17 cellular contexts compared by ENCODE assay signal in the genomic region with DNA sequence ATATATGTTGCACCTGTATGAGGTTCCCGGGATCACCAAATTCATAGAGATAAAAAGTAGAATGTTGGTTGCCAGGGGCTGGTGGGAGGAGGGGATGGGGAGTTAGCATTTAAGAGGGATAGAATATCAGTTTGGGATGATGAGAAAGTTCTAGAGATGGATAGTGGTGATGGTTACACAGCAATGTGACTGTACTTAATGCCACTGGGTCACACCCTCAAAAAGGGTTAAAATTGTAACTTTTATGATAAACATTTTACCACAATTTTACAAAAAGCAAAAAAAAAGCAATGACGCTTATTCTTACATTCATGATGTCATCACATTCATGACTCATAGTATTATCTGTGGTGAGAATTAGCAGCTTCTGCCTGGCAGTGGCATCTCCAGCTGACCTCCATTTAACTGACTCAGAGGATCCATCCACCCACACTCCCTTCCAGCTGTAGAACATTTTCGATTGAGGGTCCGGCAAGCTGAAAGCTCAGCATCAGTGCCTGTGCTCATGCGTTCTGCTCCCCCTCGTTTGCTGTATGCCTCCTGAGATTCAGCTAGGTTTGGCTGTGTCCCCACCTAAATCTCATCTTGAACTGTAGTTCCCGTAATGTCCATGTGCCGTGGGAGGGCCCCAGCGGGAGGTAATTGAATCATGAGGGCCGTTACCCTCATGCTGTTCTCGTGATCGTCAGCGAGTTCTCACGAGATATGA.
DNase-seq lines count a peak whose midpoint lies in the region; ATAC-seq, FAIRE-seq and TF ChIP-seq lines count a peak whose summit lies in the region.
"Had no signal": no experiment of that assay in that cellular context is flagged by ENCODE, and none has a peak within 500 bp of the region (broad histone marks: within the 10 kb centered on the region; RNA-seq: fewer than 3 reads in every experiment).

No MANE protein-coding gene starts in this region.

- H3K79me1 ChIP-seq in H1 (ENCODE audit: low read depth, low read length) = no peaks in the 10 kb centered on the region

- no peak overlapping the region for H2BK20ac ChIP-seq in H1 (ENCODE audit: low read length)

- H3K36me3 ChIP-seq in MG63 = no peaks in the 10 kb centered on the region
- H3K36me3 ChIP-seq in H1 (ENCODE audit: control insufficient read depth in 2 of 4, insufficient read depth in 4 of 4, low read length in 3 of 4) = no peaks in the 10 kb centered on the region
- H3K36me3 ChIP-seq in MM.1S (replicated peaks; ENCODE audit: insufficient read depth, low read length) = no peaks in the 10 kb centered on the region
- H3K36me3 ChIP-seq: upper lobe of left lung had no signal

- H3K27me3 Mint-ChIP-seq in activated CD8-positive, alpha-beta T cell treated with anti-CD3 and anti-CD28 coated beads for 36 hours = peaks cover 15% of the 10 kb centered on the region
- peaks cover 12% of the 10 kb centered on the region for H3K27me3 Mint-ChIP-seq in activated CD8-positive, alpha-beta T cell treated with anti-CD3 and anti-CD28 coated beads, Interleukin-2, amount 10 ng/mL, durations not matched to agents 7 days and 5 days (ENCODE audit: low read depth)

- H3K18ac ChIP-seq in H1 (ENCODE audit: extremely low read depth, low read length) = no peak overlapping the region; the same call in 1 of the 2 replicates

- no peak overlapping the region for H4K5ac ChIP-seq in H1 (ENCODE audit: insufficient read length, low read depth, low read length)

- no peaks in the 10 kb centered on the region for H3K9me3 Mint-ChIP-seq in activated CD8-positive, alpha-beta T cell treated with anti-CD3 and anti-CD28 coated beads for 36 hours
- H3K9me3 Mint-ChIP-seq in activated CD8-positive, alpha-beta T cell treated with anti-CD3 and anti-CD28 coated beads, Interleukin-2, amount 10 ng/mL, durations not matched to agents 7 days and 5 days (ENCODE audit: insufficient read depth) = no peaks in the 10 kb centered on the region
- H3K9me3 Mint-ChIP-seq: activated CD4-positive, alpha-beta T cell treated with anti-CD3 and anti-CD28 coated beads, Interleukin-2, amount 10 ng/mL, durations not matched to agents 7 days and 5 days; IgD-negative memory B cell; natural killer cell treated with Interleukin-12 subunit alpha and Interleukin-12 subunit beta and Interleukin-15 and Interleukin-18, amount 100 ng/mL, for 72 hours had no signal

- peak; percentile 55 for ATAC-seq in activated CD8-positive, alpha-beta T cell treated with anti-CD3 and anti-CD28 coated beads for 36 hours
- no peak for ATAC-seq in activated CD8-positive, alpha-beta T cell treated with anti-CD3 and anti-CD28 coated beads, Interleukin-2, amount 10 ng/mL, durations not matched to agents 7 days and 5 days
- ATAC-seq: left lobe of liver; natural killer cell treated with Interleukin-12 subunit alpha and Interleukin-12 subunit beta and Interleukin-15 and Interleukin-18, amount 100 ng/mL, for 72 hours had no signal

- no peak overlapping the region for H3K4me3 Mint-ChIP-seq in activated CD8-positive, alpha-beta T cell treated with anti-CD3 and anti-CD28 coated beads for 36 hours
- no peak overlapping the region for H3K4me3 Mint-ChIP-seq in activated CD8-positive, alpha-beta T cell treated with anti-CD3 and anti-CD28 coated beads, Interleukin-2, amount 10 ng/mL, durations not matched to agents 7 days and 5 days
- H3K4me3 Mint-ChIP-seq: activated CD4-positive, alpha-beta T cell treated with anti-CD3 and anti-CD28 coated beads, Interleukin-2, amount 10 ng/mL, durations not matched to agents 7 days and 5 days; IgD-negative memory B cell; natural killer cell treated with Interleukin-12 subunit alpha and Interleukin-12 subunit beta and Interleukin-15 and Interleukin-18, amount 100 ng/mL, for 72 hours had no signal

- H3F3A ChIP-seq in MM.1S (ENCODE audit: insufficient read depth, low read length) = no peaks in the 10 kb centered on the region

- no peak for TF ChIP-seq RAD21 in H1 (IDR thresholded peaks at IDR 0.05 in 1 of 2, conservative IDR thresholded peaks at IDR 0.05 in 1 of 2; ENCODE audit: low read depth in 2 of 2, low read length in 2 of 2)

- no peak overlapping the region for H3K14ac ChIP-seq in H1 (ENCODE audit: insufficient read length)

- no peak overlapping the region for H2BK120ac ChIP-seq in H1 (replicated peaks; ENCODE audit: low read depth, low read length)

- H4K20me1 ChIP-seq in H1 (replicated peaks in 1 of 2; ENCODE audit: control insufficient read depth in 1 of 2, insufficient read depth in 2 of 2, low read length in 2 of 2) = no peaks in the 10 kb centered on the region
- H4K20me1 ChIP-seq in MM.1S (ENCODE audit: insufficient read depth, low read length) = no peaks in the 10 kb centered on the region

- no peak overlapping the region for H4K91ac ChIP-seq in H1 (replicated peaks; ENCODE audit: insufficient read length, low read length)

- H3K23ac ChIP-seq in H1 (ENCODE audit: insufficient read length) = no peak overlapping the region

- H3K4me1 ChIP-seq in H1 (replicated peaks in 1 of 4; ENCODE audit: control insufficient read depth in 3 of 4, insufficient read depth in 4 of 4, low read length in 3 of 4) = no peaks in the 10 kb centered on the region
- H3K4me1 ChIP-seq in MM.1S (ENCODE audit: low read length) = no peaks in the 10 kb centered on the region
- H3K4me1 ChIP-seq: upper lobe of left lung had no signal

- POLR2A ChIA-PET in activated CD8-positive, alpha-beta T cell treated with anti-CD3 and anti-CD28 coated beads for 36 hours (lab: Charles Lee) = interaction anchor here (0.6 kb wide), 1 partner anchor 679 kb away, joined by 3 read pairs; no protein-coding TSS in a partner anchor
- POLR2A ChIA-PET in activated CD8-positive, alpha-beta T cell treated with anti-CD3 and anti-CD28 coated beads, Interleukin-2, amount 10 ng/mL, durations not matched to agents 7 days and 5 days (lab: Charles Lee) = interaction anchor here (0.8 kb wide), 1 partner anchor 19 kb away, joined by 3 read pairs; no protein-coding TSS in a partner anchor
- POLR2A ChIA-PET in H1 (lab: Charles Lee; ENCODE audit: partially characterized antibody) = no interaction called here

- no peaks in the 10 kb centered on the region for H3K36me3 Mint-ChIP-seq in activated CD8-positive, alpha-beta T cell treated with anti-CD3 and anti-CD28 coated beads for 36 hours (ENCODE audit: low read depth)
- H3K36me3 Mint-ChIP-seq in activated CD8-positive, alpha-beta T cell treated with anti-CD3 and anti-CD28 coated beads, Interleukin-2, amount 10 ng/mL, durations not matched to agents 7 days and 5 days (ENCODE audit: low read depth) = no peaks in the 10 kb centered on the region
- H3K36me3 Mint-ChIP-seq: IgD-negative memory B cell; natural killer cell treated with Interleukin-12 subunit alpha and Interleukin-12 subunit beta and Interleukin-15 and Interleukin-18, amount 100 ng/mL, for 72 hours had no signal

- H3K56ac ChIP-seq in H1 (replicated peaks; ENCODE audit: insufficient read length, low read depth, low read length) = no peak overlapping the region

- H3K9me2 ChIP-seq in MM.1S (replicated peaks; ENCODE audit: insufficient read depth, low read length) = no peaks in the 10 kb centered on the region

- H2BK15ac ChIP-seq in H1 (ENCODE audit: low read length) = no peak overlapping the region

- H3K4me2 ChIP-seq in H1 (ENCODE audit: insufficient read depth in 1 of 2, low read depth in 2 of 2, low read length in 2 of 2) (no peak overlapping the region), MM.1S (ENCODE audit: low read depth, low read length) (no peak overlapping the region)

- H3K27me3 ChIP-seq in MG63 (no peaks in the 10 kb centered on the region), H1 (replicated peaks in 1 of 4; ENCODE audit: control insufficient read depth in 3 of 4, extremely low read depth in 1 of 4, insufficient read depth in 3 of 4, low read length in 3 of 4) (no peaks in the 10 kb centered on the region), MM.1S (replicated peaks; ENCODE audit: insufficient read depth, low read length) (no peaks in the 10 kb centered on the region)
- H3K27me3 ChIP-seq: upper lobe of left lung had no signal

- intact Hi-C loops in activated CD8-positive, alpha-beta T cell treated with anti-CD3 and anti-CD28 coated beads for 36 hours (cut with micrococcal nuclease) = no loop called here

- H3K4ac ChIP-seq in H1 (replicated peaks; ENCODE audit: insufficient read length, low read depth, low read length) = no peak overlapping the region

- H3K79me2 ChIP-seq in H1 (ENCODE audit: control insufficient read depth in 1 of 2, insufficient read depth in 2 of 2, low read length in 2 of 2) = no peaks in the 10 kb centered on the region
- no peaks in the 10 kb centered on the region for H3K79me2 ChIP-seq in MM.1S (ENCODE audit: low read length)

- 0 out of 2 replicates have a peak overlapping the region, but pooled peaks have one; percentile 12 for H2BK12ac ChIP-seq in H1 (ENCODE audit: low read depth, low read length)

- no peak for TF ChIP-seq CTCF in activated CD8-positive, alpha-beta T cell treated with anti-CD3 and anti-CD28 coated beads for 36 hours (IDR thresholded peaks at IDR 0.05)
- TF ChIP-seq CTCF in H1 (IDR thresholded peaks at IDR 0.05; ENCODE audit: control extremely low read depth in 1 of 3, insufficient read depth in 1 of 3, low read depth in 1 of 3, low read length in 3 of 3) (no peak), MM.1S (IDR thresholded peaks at IDR 0.05; ENCODE audit: low read length) (no peak)

- H3K23me2 ChIP-seq in H1 (ENCODE audit: low read depth, low read length) = no peaks in the 10 kb centered on the region

- H3K27ac Mint-ChIP-seq in activated CD8-positive, alpha-beta T cell treated with anti-CD3 and anti-CD28 coated beads for 36 hours = no peak overlapping the region
- H3K27ac Mint-ChIP-seq in activated CD8-positive, alpha-beta T cell treated with anti-CD3 and anti-CD28 coated beads, Interleukin-2, amount 10 ng/mL, durations not matched to agents 7 days and 5 days = no peak overlapping the region
- H3K27ac Mint-ChIP-seq: IgD-negative memory B cell; natural killer cell treated with Interleukin-12 subunit alpha and Interleukin-12 subunit beta and Interleukin-15 and Interleukin-18, amount 100 ng/mL, for 72 hours had no signal

- no peak overlapping the region for H4K8ac ChIP-seq in H1 (ENCODE audit: extremely low read depth, insufficient read depth, low read length)

- TF ChIP-seq EP300 in H1 (IDR thresholded peaks at IDR 0.05; ENCODE audit: borderline replicate concordance in 1 of 2, low read depth in 2 of 2, low read length in 2 of 2) = no peak

- peak; percentile 53 for DNase-seq in activated CD8-positive, alpha-beta T cell treated with anti-CD3 and anti-CD28 coated beads for 36 hours
- no peak for DNase-seq in activated CD8-positive, alpha-beta T cell treated with anti-CD3 and anti-CD28 coated beads, Interleukin-2, amount 10 ng/mL, durations not matched to agents 7 days and 5 days
- DNase-seq in MG63 (peak; percentile 18), H1 (ENCODE audit: low read depth in 1 of 2, low spot score in 2 of 2) (no peak), NCI-H510A treated with DMSO at 0.1 percent for 48 hours (lab: John Stamatoyannopoulos, UW) (no peak), MM.1S (no peak), G401 (ENCODE audit: low spot score) (no peak)
- peak; percentile 2 for DNase-seq in stimulated activated CD8-positive, alpha-beta memory T cell treated with anti-CD3 and anti-CD28 coated beads, Interleukin-2, amount 100 ng/mL, for 48 hours (ENCODE audit: low read depth in 2 of 2)
- DNase-seq: activated CD4-positive, alpha-beta T cell treated with anti-CD3 and anti-CD28 coated beads, Interleukin-2, amount 10 ng/mL, durations not matched to agents 7 days and 5 days; amygdala; DND-41; effector memory CD4-positive, alpha-beta T cell; NCI-H2081 treated with DMSO at 0.1 percent for 48 hours; upper lobe of left lung had no signal

- WGBS in H1 (ENCODE audit: extremely low coverage in 1 of 2, insufficient coverage in 1 of 2, insufficient read length in 1 of 2, insufficient replicate concordance in 2 of 2, low coverage in 1 of 2, low lambda C conversion rate in 2 of 2, missing lambda C conversion rate in 1 of 2), 2 experiments = 77% methylated on average over 14 of the region's 14 CpGs; no CpG with 5 or more reads in 1 of the 2 experiments

- H2AFZ ChIP-seq in H1 (ENCODE audit: low read length) = no peak overlapping the region
- no peak overlapping the region for H2AFZ ChIP-seq in MM.1S (ENCODE audit: low read length)

- no peak overlapping the region for H3K9ac ChIP-seq in H1 (replicated peaks in 1 of 4; ENCODE audit: extremely low read depth in 1 of 4, low read depth in 3 of 4, low read length in 3 of 4)
- no peak overlapping the region for H3K9ac ChIP-seq in MM.1S (ENCODE audit: low read length)

- peaks cover 14% of the 10 kb centered on the region for H3K4me1 Mint-ChIP-seq in activated CD8-positive, alpha-beta T cell treated with anti-CD3 and anti-CD28 coated beads for 36 hours (ENCODE audit: low read depth)
- no peaks in the 10 kb centered on the region for H3K4me1 Mint-ChIP-seq in activated CD8-positive, alpha-beta T cell treated with anti-CD3 and anti-CD28 coated beads, Interleukin-2, amount 10 ng/mL, durations not matched to agents 7 days and 5 days (ENCODE audit: low read depth)
- H3K4me1 Mint-ChIP-seq: activated CD4-positive, alpha-beta T cell treated with anti-CD3 and anti-CD28 coated beads, Interleukin-2, amount 10 ng/mL, durations not matched to agents 7 days and 5 days; IgD-negative memory B cell had no signal

- H2BK5ac ChIP-seq in H1 (ENCODE audit: low read depth, low read length) = no peak overlapping the region

- in situ Hi-C loops in G401 (cut with HindIII; ENCODE audit: low sequenced_read_pairs) = loop anchor here (25.0 kb wide), 1 partner anchor 672 kb away; no protein-coding TSS in a partner anchor

- H3K9me3 ChIP-seq in MG63 (no peaks in the 10 kb centered on the region), H1 (ENCODE audit: insufficient read depth in 2 of 2, low read depth in 1 of 2, low read length in 1 of 2) (no peaks in the 10 kb centered on the region), MM.1S (replicated peaks; ENCODE audit: insufficient read depth, low read length) (no peaks in the 10 kb centered on the region)
- H3K9me3 ChIP-seq: upper lobe of left lung had no signal

- CTCF ChIA-PET in activated CD8-positive, alpha-beta T cell treated with anti-CD3 and anti-CD28 coated beads for 36 hours (lab: Charles Lee) = interaction anchor here (1.9 kb wide), 1 partner anchor 24 kb away, joined by 6 read pairs; no protein-coding TSS in a partner anchor
- CTCF ChIA-PET in activated CD8-positive, alpha-beta T cell treated with anti-CD3 and anti-CD28 coated beads, Interleukin-2, amount 10 ng/mL, durations not matched to agents 7 days and 5 days (lab: Charles Lee) = interaction anchor here (1.0 kb wide), 1 partner anchor 40 kb away, joined by 3 read pairs; no protein-coding TSS in a partner anchor
- CTCF ChIA-PET in H1 (lab: Charles Lee; ENCODE audit: partially characterized antibody) = interaction anchor here (0.6 to 3.1 kb wide), 6 partner anchors 8 to 163 kb away, joined by 3 to 15 read pairs (median 4); no protein-coding TSS in a partner anchor

- no peak overlapping the region for H3K27ac ChIP-seq in H1 (ENCODE audit: low read depth, low read length)
- H3K27ac ChIP-seq in MM.1S (ENCODE audit: low read length) = no peak overlapping the region
- H3K27ac ChIP-seq: upper lobe of left lung had no signal

- H2AK5ac ChIP-seq in H1 (ENCODE audit: low read depth, low read length) = no peak overlapping the region

- no peak for FAIRE-seq in H1 (lab: Jason Lieb, UNC)

- no peak for TF ChIP-seq POLR2A in H1 (IDR thresholded peaks at IDR 0.05; ENCODE audit: control extremely low read depth in 1 of 2, low read depth in 2 of 2, low read length in 2 of 2)

- H3K4me3 ChIP-seq in MG63 (no peak overlapping the region), H1 (ENCODE audit: extremely low read depth in 1 of 4, insufficient read depth in 2 of 4, low read depth in 3 of 4, low read length in 4 of 4) (no peak overlapping the region), MM.1S (ENCODE audit: low read length) (no peak overlapping the region)
- H3K4me3 ChIP-seq: upper lobe of left lung had no signal

Comparison
In these comparisons a context has a peak if more than half of its experiments do, and no peak if none do; other contexts are left out.
1. DNase-seq: peak in activated CD8-positive, alpha-beta T cell treated with anti-CD3 and anti-CD28 coated beads for 36 hours (single experiment), MG63 (single experiment) and stimulated activated CD8-positive, alpha-beta memory T cell treated with anti-CD3 and anti-CD28 coated beads, Interleukin-2, amount 100 ng/mL, for 48 hours (2 of 2); none in activated CD8-positive, alpha-beta T cell treated with anti-CD3 and anti-CD28 coated beads, Interleukin-2, amount 10 ng/mL, durations not matched to agents 7 days and 5 days (single experiment), H1 (0 of 2), NCI-H510A treated with DMSO at 0.1 percent for 48 hours (single experiment), MM.1S (single experiment) and G401 (single experiment).